In genomic region chr15:78076231-78077052, GRCh38 we compare ENCODE assay signal across 8 cellular contexts. TPM values are rescaled to one million over a fixed set of nuclear protein-coding genes. Genes with fewer than 3 reads are reported as not detected.
A peak's percentile ranks its signal among the peaks of the same experiment; 100 is the strongest.
DNase-seq lines count a peak whose midpoint lies in the region; ATAC-seq and TF ChIP-seq lines count a peak whose summit lies in the region.

No MANE protein-coding gene starts in this region.

- H3K27ac ChIP-seq in ectodermal cell (ENCODE audit: insufficient read depth, low read depth, low read length, poor library complexity, severe bottlenecking): peak overlapping the region; percentile 32

- ATAC-seq in naive B cell (ENCODE audit: low read depth in 2 of 2): no peak
- ATAC-seq in HG02981 (IDR thresholded peaks at IDR 0.05; ENCODE audit: unreplicated experiment): no peak

- H3K27ac Mint-ChIP-seq in naive B cell: peak overlapping the region; percentile 72 to 93 (median 88)

- peak; percentile 25 for TF ChIP-seq CTCF in GM12873 (IDR thresholded peaks at IDR 0.05; ENCODE audit: insufficient read depth, low read depth, low read length, missing control alignments)
- peak; percentile 27 for TF ChIP-seq CTCF in NB4 (IDR thresholded peaks at IDR 0.05; ENCODE audit: low read depth, low read length)

- no peaks in the 10 kb centered on the region for H3K27me3 ChIP-seq in ectodermal cell (ENCODE audit: control insufficient read depth, insufficient read depth, low read length, poor library complexity, severe bottlenecking)

- H3K36me3 Mint-ChIP-seq in naive B cell: peaks cover 0 to 7% of the 10 kb centered on the region in 2 donors

- peaks cover 3% of the 10 kb centered on the region for H3K4me1 ChIP-seq in ectodermal cell (ENCODE audit: control insufficient read depth, insufficient read depth, low read length)

- H3K27me3 Mint-ChIP-seq in naive B cell: no peaks in the 10 kb centered on the region

- H3K9me3 ChIP-seq in ectodermal cell (ENCODE audit: control insufficient read depth, low read length): no peaks in the 10 kb centered on the region

- no peaks in the 10 kb centered on the region for H3K36me3 ChIP-seq in ectodermal cell (ENCODE audit: control insufficient read depth, insufficient read depth, low read length)

- no peaks in the 10 kb centered on the region for H3K9me3 Mint-ChIP-seq in naive B cell

- H3K4me1 Mint-ChIP-seq in naive B cell: peaks cover 28 to 34% (median 32%) of the 10 kb centered on the region in 3 donors

- no peak for TF ChIP-seq POLR2A in NB4 (IDR thresholded peaks at IDR 0.05; ENCODE audit: extremely low read depth, insufficient read length)

- DNase-seq in NB4 (ENCODE audit: low read depth) (peak; percentile 54), naive B cell (no peak), iPS-NIHi11 (ENCODE audit: low spot score) (no peak), GF-D8 (lab: John Stamatoyannopoulos, UW) (no peak), NCI-H345 treated with DMSO at 0.1 percent for 48 hours (lab: John Stamatoyannopoulos, UW; ENCODE audit: unreplicated experiment) (no peak)

- WGBS in ectodermal cell, 2 experiments: 65 to 66% methylated on average over 17 of the region's 17 CpGs

- H3K4me3 Mint-ChIP-seq in naive B cell: peak overlapping the region; percentile 92 to 99 (median 96)

- H3K4me3 ChIP-seq in NB4 (ENCODE audit: low read depth, low read length) (peak overlapping the region; percentile 97), ectodermal cell (ENCODE audit: insufficient read depth, low read depth, low read length) (peak overlapping the region; percentile 76)

RNA-seq across cellular contexts. Expression of gene TBC1D2B, which starts 1.1 kb away (rescaled TPM):
- polyA plus RNA-seq in ectodermal cell (2013, experiment 1 of 4): 18.6 TPM
- 19.3 TPM for polyA plus RNA-seq in ectodermal cell (2013, experiment 2 of 4)
- polyA plus RNA-seq in ectodermal cell (2013, experiment 3 of 4): 12.7 TPM
- 11.8 TPM for polyA plus RNA-seq in ectodermal cell (2013, experiment 4 of 4)
- polyA plus RNA-seq in naive B cell (ENCODE audit: low read depth in 6 of 6): 1 to 10 TPM; 1.7 to 5.5 (median 2.9) TPM

RNA-seq across cellular contexts. Expression of gene SH2D7, which starts 15.9 kb away (rescaled TPM):
- polyA plus RNA-seq in ectodermal cell (2013, experiment 1 of 4): not detected
- not detected for polyA plus RNA-seq in ectodermal cell (2013, experiment 2 of 4)
- polyA plus RNA-seq in ectodermal cell (2013, experiment 3 of 4): not detected
- not detected for polyA plus RNA-seq in ectodermal cell (2013, experiment 4 of 4)
- polyA plus RNA-seq in naive B cell (ENCODE audit: low read depth in 6 of 6): not detected

RNA-seq across cellular contexts. Expression of gene CIB2, which starts 54.8 kb away (rescaled TPM):
- polyA plus RNA-seq in ectodermal cell (2013, experiment 1 of 4): 61.7 TPM
- 62.6 TPM for polyA plus RNA-seq in ectodermal cell (2013, experiment 2 of 4)
- polyA plus RNA-seq in ectodermal cell (2013, experiment 3 of 4): 43.0 TPM
- 46.6 TPM for polyA plus RNA-seq in ectodermal cell (2013, experiment 4 of 4)
- polyA plus RNA-seq in naive B cell (ENCODE audit: low read depth in 6 of 6): 1 to 10 TPM in 2 of 6 donors, under 1 TPM in 3, not detected in 1; 0.57 to 2.6 (median 0.82) TPM
